23 cellular contexts compared by ENCODE assay signal in the genomic region with DNA sequence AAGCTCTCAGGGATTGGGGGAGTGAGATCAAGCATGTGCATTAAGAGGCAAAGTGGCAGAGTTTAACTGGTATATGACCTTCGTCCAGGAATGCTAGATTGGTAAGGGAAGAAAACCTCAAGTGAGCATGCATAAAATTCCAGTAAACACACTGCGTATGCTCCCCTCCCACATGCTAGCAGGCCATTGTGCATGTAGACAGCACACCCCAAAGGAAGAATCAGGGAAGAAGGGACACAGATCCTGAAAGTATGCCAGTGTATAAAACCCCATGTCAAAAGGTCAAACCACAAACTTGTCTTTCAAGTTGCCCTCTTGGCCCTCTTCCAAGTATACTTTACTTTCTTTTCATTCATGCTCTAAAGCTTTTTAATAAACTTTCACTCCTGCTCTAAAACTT.
DNase-seq lines count a peak whose midpoint lies in the region; ATAC-seq and TF ChIP-seq lines count a peak whose summit lies in the region.
"Had no signal": no experiment of that assay in that cellular context is flagged by ENCODE, and none has a peak within 500 bp of the region (broad histone marks: within the 10 kb centered on the region; RNA-seq: fewer than 3 reads in every experiment).

No MANE protein-coding gene starts in this region.

- H3K27ac Mint-ChIP-seq in activated CD4-positive, alpha-beta T cell treated with anti-CD3 and anti-CD28 coated beads, Interleukin-2, amount 10 ng/mL, durations not matched to agents 7 days and 5 days: no peak overlapping the region
- H3K27ac Mint-ChIP-seq: activated naive CD4-positive, alpha-beta T cell treated with anti-CD3 and anti-CD28 coated beads for 36 hours; naive thymus-derived CD4-positive, alpha-beta T cell; stimulated activated naive B cell treated with anti-CD40 and anti-IgM and Interleukin-4, amounts not matched to agents 10 μg/mL and 1 μg/mL and 100 μg/mL, for 72 hours had no signal

- H3K79me2 ChIP-seq in GM23248 (ENCODE audit: insufficient read depth): no peaks in the 10 kb centered on the region
- no peaks in the 10 kb centered on the region for H3K79me2 ChIP-seq in trophoblast cell (ENCODE audit: control insufficient read depth, insufficient read depth, low read length, poor library complexity)

- H2BK120ac ChIP-seq in trophoblast cell (ENCODE audit: insufficient read depth, low read length, poor library complexity): no peak overlapping the region

- no peak overlapping the region for H2AK5ac ChIP-seq in trophoblast cell (ENCODE audit: low read length)

- no peak overlapping the region for H3K27ac ChIP-seq in GM23248
- H3K27ac ChIP-seq in trophoblast cell (ENCODE audit: low read depth, low read length): peak overlapping the region; percentile 71
- H3K27ac ChIP-seq: body of pancreas, lower lobe of right lung, thyroid gland had no signal

- ATAC-seq in GM21825 (IDR thresholded peaks at IDR 0.05; ENCODE audit: unreplicated experiment): no peak
- ATAC-seq: body of pancreas; lower lobe of right lung; naive thymus-derived CD4-positive, alpha-beta T cell; stimulated activated naive B cell treated with anti-CD40 and anti-IgM and Interleukin-4, amounts not matched to agents 10 μg/mL and 1 μg/mL and 100 μg/mL, for 72 hours had no signal

- no peaks in the 10 kb centered on the region for H3K9me3 Mint-ChIP-seq in activated CD4-positive, alpha-beta T cell treated with anti-CD3 and anti-CD28 coated beads, Interleukin-2, amount 10 ng/mL, durations not matched to agents 7 days and 5 days
- H3K9me3 Mint-ChIP-seq: activated naive CD4-positive, alpha-beta T cell treated with anti-CD3 and anti-CD28 coated beads for 36 hours had no signal

- H3K18ac ChIP-seq in trophoblast cell (ENCODE audit: low read length): no peak overlapping the region

- no peak overlapping the region for H4K12ac ChIP-seq in trophoblast cell (ENCODE audit: low read depth, low read length)

- H3K9ac ChIP-seq in GM23248 (no peak overlapping the region), trophoblast cell (ENCODE audit: low read length) (no peak overlapping the region)
- H3K9ac ChIP-seq: SK-N-SH had no signal

- no peak overlapping the region for H2BK12ac ChIP-seq in trophoblast cell (ENCODE audit: low read length)

- TF ChIP-seq CTCF in epithelial cell of esophagus (IDR thresholded peaks at IDR 0.05; ENCODE audit: insufficient read depth, low read depth, low read length, missing control alignments): no peak

- H3K14ac ChIP-seq in trophoblast cell (ENCODE audit: low read length): no peak overlapping the region

- H3K27me3 ChIP-seq in GM23248 (replicated peaks; ENCODE audit: insufficient read depth): no peaks in the 10 kb centered on the region
- no peaks in the 10 kb centered on the region for H3K27me3 ChIP-seq in trophoblast cell (ENCODE audit: insufficient read depth, low read length)
- H3K27me3 ChIP-seq: BE2C, body of pancreas, thyroid gland had no signal

- H3K9me2 ChIP-seq in GM23248 (ENCODE audit: insufficient read depth): no peaks in the 10 kb centered on the region
- H3K9me2 ChIP-seq: SK-N-SH had no signal

- no peak overlapping the region for H4K8ac ChIP-seq in trophoblast cell (ENCODE audit: low read depth, low read length)

- H3K36me3 Mint-ChIP-seq in activated CD4-positive, alpha-beta T cell treated with anti-CD3 and anti-CD28 coated beads, Interleukin-2, amount 10 ng/mL, durations not matched to agents 7 days and 5 days (ENCODE audit: low read depth): no peaks in the 10 kb centered on the region
- H3K36me3 Mint-ChIP-seq: naive thymus-derived CD4-positive, alpha-beta T cell; stimulated activated naive B cell treated with anti-CD40 and anti-IgM and Interleukin-4, amounts not matched to agents 10 μg/mL and 1 μg/mL and 100 μg/mL, for 72 hours had no signal

- no peaks in the 10 kb centered on the region for H3K9me3 ChIP-seq in GM23248 (ENCODE audit: low read depth)
- no peaks in the 10 kb centered on the region for H3K9me3 ChIP-seq in trophoblast cell (ENCODE audit: insufficient read depth, low read depth, low read length)
- H3K9me3 ChIP-seq: BE2C, body of pancreas, lower lobe of right lung, SK-N-SH, thyroid gland had no signal

- no peak overlapping the region for H3K4me2 ChIP-seq in GM23248 (ENCODE audit: unreplicated experiment)
- no peak overlapping the region for H3K4me2 ChIP-seq in trophoblast cell (ENCODE audit: low read length)
- H3K4me2 ChIP-seq: SK-N-SH had no signal

- H3F3A ChIP-seq in GM23248 (ENCODE audit: insufficient read depth): no peaks in the 10 kb centered on the region

- no peaks in the 10 kb centered on the region for H3K4me1 Mint-ChIP-seq in activated CD4-positive, alpha-beta T cell treated with anti-CD3 and anti-CD28 coated beads, Interleukin-2, amount 10 ng/mL, durations not matched to agents 7 days and 5 days
- H3K4me1 Mint-ChIP-seq: naive thymus-derived CD4-positive, alpha-beta T cell; stimulated activated naive B cell treated with anti-CD40 and anti-IgM and Interleukin-4, amounts not matched to agents 10 μg/mL and 1 μg/mL and 100 μg/mL, for 72 hours had no signal

- POLR2A ChIA-PET in activated CD4-positive, alpha-beta T cell treated with anti-CD3 and anti-CD28 coated beads, Interleukin-2, amount 10 ng/mL, durations not matched to agents 7 days and 5 days (lab: Charles Lee): no interaction called here

- no peaks in the 10 kb centered on the region for H3K36me3 ChIP-seq in GM23248 (ENCODE audit: low read depth)
- no peaks in the 10 kb centered on the region for H3K36me3 ChIP-seq in trophoblast cell (ENCODE audit: control insufficient read depth in 1 of 2, insufficient read depth in 2 of 2, low read length in 2 of 2)
- H3K36me3 ChIP-seq: BE2C, lower lobe of right lung, thyroid gland had no signal

- H3K4ac ChIP-seq in trophoblast cell (ENCODE audit: low read depth, low read length): no peak overlapping the region

- 54 to 93% methylated on average over 2 of the region's 2 CpGs for WGBS in GM23248 (ENCODE audit: low coverage in 1 of 2, low lambda C conversion rate in 2 of 2, missing lambda C conversion rate in 2 of 2), 2 experiments
- WGBS in trophoblast cell (ENCODE audit: extremely low coverage, insufficient coverage, insufficient read length): no CpG with 5 or more reads among the region's 2 CpGs

- H2AFZ ChIP-seq in GM23248 (no peak overlapping the region), trophoblast cell (ENCODE audit: insufficient read depth, low read length, poor library complexity) (no peak overlapping the region)

- H4K20me1 ChIP-seq in GM23248 (ENCODE audit: insufficient read depth): no peaks in the 10 kb centered on the region

- peaks cover 4% of the 10 kb centered on the region for H3K79me1 ChIP-seq in trophoblast cell (ENCODE audit: low read length)

- CTCF ChIA-PET in activated CD4-positive, alpha-beta T cell treated with anti-CD3 and anti-CD28 coated beads, Interleukin-2, amount 10 ng/mL, durations not matched to agents 7 days and 5 days (lab: Charles Lee): no interaction called here

- no peak overlapping the region for H3K23ac ChIP-seq in trophoblast cell (ENCODE audit: low read length)

- no peaks in the 10 kb centered on the region for H3K27me3 Mint-ChIP-seq in activated CD4-positive, alpha-beta T cell treated with anti-CD3 and anti-CD28 coated beads, Interleukin-2, amount 10 ng/mL, durations not matched to agents 7 days and 5 days
- H3K27me3 Mint-ChIP-seq: naive thymus-derived CD4-positive, alpha-beta T cell had no signal

- no peak overlapping the region for H3K4me3 ChIP-seq in GM23248
- no peak overlapping the region for H3K4me3 ChIP-seq in epithelial cell of esophagus (ENCODE audit: low read length)
- no peak overlapping the region for H3K4me3 ChIP-seq in trophoblast cell (ENCODE audit: low read depth, low read length)
- H3K4me3 ChIP-seq: body of pancreas, lower lobe of right lung, thyroid gland had no signal

- H3K4me1 ChIP-seq in GM23248 (ENCODE audit: insufficient read depth) (0 out of 2 replicates have a peak, but pooled peaks cover 7% of the 10 kb centered on the region), trophoblast cell (ENCODE audit: control insufficient read depth in 1 of 2, insufficient read depth in 2 of 2, low read length in 2 of 2) (peaks cover 0 to 3% of the 10 kb centered on the region in 2 experiments)
- H3K4me1 ChIP-seq: BE2C, body of pancreas, lower lobe of right lung, thyroid gland had no signal

- in situ Hi-C loops in GM23248 (cut with MboI): no loop called here

- no peak overlapping the region for H2BK5ac ChIP-seq in trophoblast cell (ENCODE audit: low read depth, low read length, poor library complexity)

- H3K4me3 Mint-ChIP-seq in activated CD4-positive, alpha-beta T cell treated with anti-CD3 and anti-CD28 coated beads, Interleukin-2, amount 10 ng/mL, durations not matched to agents 7 days and 5 days: no peak overlapping the region
- H3K4me3 Mint-ChIP-seq: activated naive CD4-positive, alpha-beta T cell treated with anti-CD3 and anti-CD28 coated beads for 36 hours; naive thymus-derived CD4-positive, alpha-beta T cell; stimulated activated naive B cell treated with anti-CD40 and anti-IgM and Interleukin-4, amounts not matched to agents 10 μg/mL and 1 μg/mL and 100 μg/mL, for 72 hours had no signal

- DNase-seq in GM23248 (peak; percentile 6), NCI-H226 (peak; percentile 77), epithelial cell of esophagus (ENCODE audit: low read depth) (peak; percentile 43), trophoblast cell (no peak), NCI-H524 treated with DMSO at 0.1 percent for 48 hours (lab: John Stamatoyannopoulos, UW) (no peak), NOMO-1 treated with DMSO at 0.1 percent for 48 hours (lab: John Stamatoyannopoulos, UW; ENCODE audit: unreplicated experiment) (no peak)
- no peak for DNase-seq in activated CD4-positive, alpha-beta T cell treated with anti-CD3 and anti-CD28 coated beads, Interleukin-2, amount 10 ng/mL, durations not matched to agents 7 days and 5 days
- DNase-seq: activated CD4-positive, alpha-beta T cell treated with anti-CD3 and anti-CD28 coated beads, Interleukin-2, amount 50 U/mL, for 1 hour; activated naive CD4-positive, alpha-beta T cell treated with anti-CD3 and anti-CD28 coated beads for 36 hours; BE2C; body of pancreas; dermis blood vessel endothelial cell; DMS 273 treated with DMSO at 0.1 percent for 48 hours; erythroblast; H7; Kasumi-1; lower lobe of right lung; naive thymus-derived CD4-positive, alpha-beta T cell; NCI-H524; SK-N-SH; stimulated activated naive B cell treated with anti-CD40 and anti-IgM and Interleukin-4, amounts not matched to agents 10 μg/mL and 1 μg/mL and 100 μg/mL, for 72 hours; thyroid gland had no signal

- no peak overlapping the region for H4K91ac ChIP-seq in trophoblast cell (ENCODE audit: low read depth, low read length)

Comparison
In these comparisons a context has a peak if more than half of its experiments do, and no peak if none do; other contexts are left out.
1. DNase-seq: peak in GM23248 (single experiment), NCI-H226 (single experiment) and epithelial cell of esophagus (single experiment); none in trophoblast cell (0 of 2), activated CD4-positive, alpha-beta T cell treated with anti-CD3 and anti-CD28 coated beads, Interleukin-2, amount 10 ng/mL, durations not matched to agents 7 days and 5 days (single experiment), NCI-H524 treated with DMSO at 0.1 percent for 48 hours (single experiment) and NOMO-1 treated with DMSO at 0.1 percent for 48 hours (single experiment).